ENCODE assay signal across 20 cellular contexts in the genomic region with DNA sequence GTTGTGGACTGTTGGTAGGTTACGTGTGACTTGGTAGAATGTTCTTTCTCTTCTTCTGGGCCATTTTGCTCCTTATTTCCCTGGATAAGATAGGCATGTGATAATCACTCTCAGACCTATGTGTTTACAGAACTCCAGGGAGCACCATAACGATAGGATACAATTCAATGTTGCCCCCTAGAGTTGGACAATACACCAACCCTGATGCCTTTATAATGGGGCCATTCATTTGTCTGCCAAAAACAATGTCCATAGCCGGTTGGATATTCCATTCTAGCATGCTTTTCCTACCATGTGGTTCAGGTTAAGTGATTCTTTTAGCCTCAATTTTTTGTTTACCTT.
DNase-seq lines count a peak whose midpoint lies in the region; ATAC-seq and TF ChIP-seq lines count a peak whose summit lies in the region.
"Had no signal": no experiment of that assay in that cellular context is flagged by ENCODE, and none has a peak within 500 bp of the region (broad histone marks: within the 10 kb centered on the region; RNA-seq: fewer than 3 reads in every experiment).

No MANE protein-coding gene starts in this region.

- peaks cover 3% of the 10 kb centered on the region for H3K9me3 Mint-ChIP-seq in endodermal cell
- H3K9me3 Mint-ChIP-seq: activated B cell treated with CpG ODN at 0.5 μM for 24 hours; activated naive CD4-positive, alpha-beta T cell treated with anti-CD3 and anti-CD28 coated beads, Interleukin-2, amount 50 U/mL, for 72 hours; activated T-cell treated with anti-CD3 and anti-CD28 coated beads, Interleukin-2, amount 50 U/mL, for 72 hours; natural killer cell; stimulated activated naive B cell treated with anti-CD40 and anti-IgM and Interleukin-4, amounts not matched to agents 10 μg/mL and 1 μg/mL and 100 μg/mL, for 72 hours had no signal

- RAD21 ChIA-PET in HCT116 (lab: Charles Lee; ENCODE audit: low non-redundant PET in 1 of 2, low total read pairs in 2 of 2, uncharacterized antibody in 2 of 2, unreplicated experiment in 2 of 2) = no interaction called here

- no peak overlapping the region for H2AFZ ChIP-seq in HCT116 (ENCODE audit: low read depth, low read length, poor library complexity, severe bottlenecking)

- H3K27ac Mint-ChIP-seq in endodermal cell = no peak overlapping the region
- H3K27ac Mint-ChIP-seq: activated B cell treated with CpG ODN at 0.5 μM for 24 hours; activated naive CD4-positive, alpha-beta T cell treated with anti-CD3 and anti-CD28 coated beads, Interleukin-2, amount 50 U/mL, for 72 hours; activated T-cell treated with anti-CD3 and anti-CD28 coated beads, Interleukin-2, amount 50 U/mL, for 72 hours; natural killer cell; stimulated activated naive B cell treated with anti-CD40 and anti-IgM and Interleukin-4, amounts not matched to agents 10 μg/mL and 1 μg/mL and 100 μg/mL, for 72 hours had no signal

- H3K27ac ChIP-seq in HCT116 (ENCODE audit: low read depth, low read length) (no peak overlapping the region), endodermal cell (ENCODE audit: low read depth, low read length) (no peak overlapping the region), prostate gland (peak overlapping the region; percentile 34 to 44)
- H3K27ac ChIP-seq: ovary had no signal

- peaks cover 25% of the 10 kb centered on the region for H3K4me1 Mint-ChIP-seq in endodermal cell
- H3K4me1 Mint-ChIP-seq: activated B cell treated with CpG ODN at 0.5 μM for 24 hours; natural killer cell; stimulated activated naive B cell treated with anti-CD40 and anti-IgM and Interleukin-4, amounts not matched to agents 10 μg/mL and 1 μg/mL and 100 μg/mL, for 72 hours had no signal

- TF ChIP-seq POLR2A in HCT116 (IDR thresholded peaks at IDR 0.05; ENCODE audit: borderline replicate concordance, extremely low read depth, insufficient read depth, insufficient read length) (no peak), prostate gland (IDR thresholded peaks at IDR 0.05) (no peak)

- H4K20me1 ChIP-seq in HCT116 (ENCODE audit: insufficient read depth) = no peaks in the 10 kb centered on the region

- H3K9ac ChIP-seq in HCT116 (ENCODE audit: low read length) (no peak overlapping the region), endodermal cell (ENCODE audit: extremely low read depth, low read length, poor library complexity, severe bottlenecking) (no peak overlapping the region)

- peaks cover 2% of the 10 kb centered on the region for H3K27me3 Mint-ChIP-seq in endodermal cell (ENCODE audit: insufficient read depth)

- peak; percentile 62; the same call in 1 of the 2 replicates for ATAC-seq in HCT116
- ATAC-seq in HG03457 (IDR thresholded peaks at IDR 0.05; ENCODE audit: unreplicated experiment) = no peak
- ATAC-seq: activated naive CD4-positive, alpha-beta T cell treated with anti-CD3 and anti-CD28 coated beads, Interleukin-2, amount 50 U/mL, for 72 hours; activated T-cell treated with anti-CD3 and anti-CD28 coated beads, Interleukin-2, amount 50 U/mL, for 72 hours; natural killer cell; sciatic nerve; stimulated activated naive B cell treated with anti-CD40 and anti-IgM and Interleukin-4, amounts not matched to agents 10 μg/mL and 1 μg/mL and 100 μg/mL, for 72 hours had no signal

- no peak overlapping the region for H3K4me2 ChIP-seq in HCT116 (ENCODE audit: low read length)

- TF ChIP-seq CTCF in HCT116 (IDR thresholded peaks at IDR 0.05 in 2 of 3, conservative IDR thresholded peaks at IDR 0.05 in 1 of 3; ENCODE audit: borderline replicate concordance in 1 of 3, insufficient read depth in 1 of 3, low read depth in 2 of 3, low read length in 2 of 3) (peak in 1 of 3 experiments; percentile 20; a peak in 2 of 6 replicates), endodermal cell (conservative IDR thresholded peaks at IDR 0.05) (peak; percentile 48), prostate gland (IDR thresholded peaks at IDR 0.05) (no peak)

- TF ChIP-seq RAD21 in HCT116 (IDR thresholded peaks at IDR 0.05; ENCODE audit: low read depth) = peak; percentile 48

- no peak overlapping the region for H3K4me3 Mint-ChIP-seq in endodermal cell
- H3K4me3 Mint-ChIP-seq: activated B cell treated with CpG ODN at 0.5 μM for 24 hours; activated T-cell treated with anti-CD3 and anti-CD28 coated beads, Interleukin-2, amount 50 U/mL, for 72 hours; natural killer cell; stimulated activated naive B cell treated with anti-CD40 and anti-IgM and Interleukin-4, amounts not matched to agents 10 μg/mL and 1 μg/mL and 100 μg/mL, for 72 hours had no signal

- no peaks in the 10 kb centered on the region for H3K9me2 ChIP-seq in HCT116 (ENCODE audit: insufficient read depth)

- peaks cover 17% of the 10 kb centered on the region for H3K36me3 Mint-ChIP-seq in endodermal cell (ENCODE audit: low read depth)
- H3K36me3 Mint-ChIP-seq: activated naive CD4-positive, alpha-beta T cell treated with anti-CD3 and anti-CD28 coated beads, Interleukin-2, amount 50 U/mL, for 72 hours; natural killer cell; stimulated activated naive B cell treated with anti-CD40 and anti-IgM and Interleukin-4, amounts not matched to agents 10 μg/mL and 1 μg/mL and 100 μg/mL, for 72 hours had no signal

- H3K9me3 ChIP-seq in HCT116 (ENCODE audit: control insufficient read depth in 1 of 2, insufficient read depth in 1 of 2, low read depth in 1 of 2, low read length in 2 of 2) (no peaks in the 10 kb centered on the region), endodermal cell (ENCODE audit: control insufficient read depth, low read length) (no peaks in the 10 kb centered on the region), prostate gland (no peaks in the 10 kb centered on the region)
- H3K9me3 ChIP-seq: Caco-2, ovary had no signal

- DNase-seq in HCT116 (ENCODE audit: low read depth, low spot score) = no peak
- peak; percentile 49 for DNase-seq in NCI-H69 (lab: John Stamatoyannopoulos, UW)
- DNase-seq in endodermal cell = peak; percentile 22
- DNase-seq in prostate gland (ENCODE audit: low spot score) = no peak
- no peak for DNase-seq in NCI-H146 treated with DMSO at 0.1 percent for 48 hours (lab: John Stamatoyannopoulos, UW; ENCODE audit: unreplicated experiment)
- DNase-seq in H4 (ENCODE audit: low spot score) = no peak
- DNase-seq: activated B cell treated with CpG ODN at 0.5 μM for 24 hours; activated T-cell treated with anti-CD3 and anti-CD28 coated beads, Interleukin-2, amount 50 U/mL, for 72 hours; Caco-2; foreskin melanocyte; mesenchymal stem cell; natural killer cell; NCI-H187; NCI-H510A; ovary; stimulated activated naive B cell treated with anti-CD40 and anti-IgM and Interleukin-4, amounts not matched to agents 10 μg/mL and 1 μg/mL and 100 μg/mL, for 72 hours; trophoblast cell had no signal

- POLR2A ChIA-PET in HCT116 (lab: Charles Lee) = no interaction called here

- no peaks in the 10 kb centered on the region for H3K79me2 ChIP-seq in HCT116 (ENCODE audit: insufficient read depth, low read length)

- H3K4me3 ChIP-seq in HCT116 (replicated peaks in 1 of 2; ENCODE audit: low read depth in 1 of 2, low read length in 2 of 2) (no peak overlapping the region), endodermal cell (ENCODE audit: low read length) (no peak overlapping the region), prostate gland (no peak overlapping the region)
- H3K4me3 ChIP-seq: ovary had no signal

- WGBS in endodermal cell (ENCODE audit: insufficient coverage in 1 of 2, insufficient read length in 1 of 2), 2 experiments = 79 to 90% methylated on average over 2 to 3 of the region's 3 CpGs
- 59% methylated on average over 3 of the region's 3 CpGs for WGBS in prostate gland

- H3K4me1 ChIP-seq in HCT116 (ENCODE audit: control insufficient read depth in 1 of 2, insufficient read depth in 2 of 2, low read length in 2 of 2) = peaks cover 0 to 6% of the 10 kb centered on the region in 2 experiments; a peak in 1 of 4 replicates
- H3K4me1 ChIP-seq in endodermal cell (ENCODE audit: control insufficient read depth, insufficient read depth, low read length) = peaks cover 14% of the 10 kb centered on the region
- no peaks in the 10 kb centered on the region for H3K4me1 ChIP-seq in prostate gland (replicated peaks)

- H3K36me3 ChIP-seq in HCT116 (ENCODE audit: control insufficient read depth in 1 of 2, insufficient read depth in 2 of 2, low read length in 2 of 2) (no peaks in the 10 kb centered on the region), endodermal cell (ENCODE audit: control insufficient read depth, insufficient read depth, low read length) (no peaks in the 10 kb centered on the region), prostate gland (no peaks in the 10 kb centered on the region)
- H3K36me3 ChIP-seq: ovary had no signal

- intact Hi-C loops in HCT116 (cut with micrococcal nuclease) = no loop called here
- intact Hi-C loops in prostate gland (cut with DNase I) = no loop called here

- CTCF ChIA-PET in HCT116 (lab: Charles Lee) = no interaction called here

- H3K27me3 ChIP-seq in HCT116 (ENCODE audit: insufficient read depth, low read length) (no peaks in the 10 kb centered on the region), endodermal cell (ENCODE audit: control insufficient read depth, insufficient read depth, low read length, poor library complexity, severe bottlenecking) (no peaks in the 10 kb centered on the region), prostate gland (replicated peaks; ENCODE audit: insufficient read depth) (no peaks in the 10 kb centered on the region)
- H3K27me3 ChIP-seq: ovary had no signal

- BruUV-seq in HCT116 (replicated peaks; lab: Mats Ljungman, UMichigan) = no TSS peak

TF ChIP-seq in HCT116, 20 proteins besides CTCF, POLR2A, EP300 and RAD21 (continues in another document):
- no peak for TF ChIP-seq POLR2AphosphoS5 (IDR thresholded peaks at IDR 0.05; ENCODE audit: low read depth, low read length)
- no peak for TF ChIP-seq ELF1 (IDR thresholded peaks at IDR 0.05; ENCODE audit: borderline replicate concordance, low read depth)
- no peak for TF ChIP-seq EGR1 (IDR thresholded peaks at IDR 0.05; ENCODE audit: low read depth)
- TF ChIP-seq SIN3A (IDR thresholded peaks at IDR 0.05; ENCODE audit: low read depth) = no peak
- TF ChIP-seq, protein P1, sequence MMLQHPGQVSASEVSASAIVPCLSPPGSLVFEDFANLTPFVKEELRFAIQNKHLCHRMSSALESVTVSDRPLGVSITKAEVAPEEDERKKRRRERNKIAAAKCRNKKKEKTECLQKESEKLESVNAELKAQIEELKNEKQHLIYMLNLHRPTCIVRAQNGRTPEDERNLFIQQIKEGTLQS (IDR thresholded peaks at IDR 0.05) = no peak
- no peak for TF ChIP-seq EZH2phosphoT487 (IDR thresholded peaks at IDR 0.05; ENCODE audit: borderline replicate concordance)
- no peak for TF ChIP-seq SRF (IDR thresholded peaks at IDR 0.05; ENCODE audit: low read depth)
- TF ChIP-seq CEBPB (IDR thresholded peaks at IDR 0.05; ENCODE audit: low read depth) = no peak

Comparison
In these comparisons a context has a peak if more than half of its experiments do, and no peak if none do; other contexts are left out.
1. DNase-seq: peak in NCI-H69 (single experiment) and endodermal cell (single experiment); none in HCT116 (single experiment), prostate gland (single experiment), NCI-H146 treated with DMSO at 0.1 percent for 48 hours (single experiment) and H4 (single experiment).
2. H3K27ac ChIP-seq: peak in prostate gland (2 of 2); none in HCT116 (single experiment) and endodermal cell (single experiment).